In the genomic region with DNA sequence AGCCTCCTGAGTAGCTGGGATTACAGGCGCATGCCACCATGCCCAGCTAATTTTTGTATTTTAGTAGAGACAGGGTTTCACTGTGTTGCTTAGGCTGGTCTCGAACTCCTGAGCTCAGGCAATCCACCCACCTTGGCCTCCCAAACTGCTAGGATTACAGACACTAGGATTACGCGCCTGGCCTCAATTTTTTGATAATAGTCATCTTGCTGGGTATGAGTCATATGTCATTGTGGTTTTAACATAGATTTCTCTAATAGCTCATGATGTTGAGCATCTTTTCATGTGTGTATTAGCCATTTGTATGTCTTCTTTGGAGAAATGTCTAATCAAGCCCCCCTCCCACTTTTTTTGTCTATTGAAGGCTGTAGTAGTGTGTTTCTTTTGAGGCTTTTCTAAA, we compare ENCODE assay signal across 9 cellular contexts. TPM values are rescaled to one million over a fixed set of nuclear protein-coding genes. Genes with fewer than 3 reads are reported as not detected.
DNase-seq lines count a peak whose midpoint lies in the region; ATAC-seq and TF ChIP-seq lines count a peak whose summit lies in the region.
"Not testable (repeated sequence)": the region's sequence is repeated elsewhere in the genome, so short reads cannot be mapped to it uniquely, and the experiment has no call there.
"Had no signal": no experiment of that assay in that cellular context is flagged by ENCODE, and none has a peak within 500 bp of the region (broad histone marks: within the 10 kb centered on the region; RNA-seq: fewer than 3 reads in every experiment).

No MANE protein-coding gene starts in this region.

- intact Hi-C loops in mammary epithelial cell (cut with micrococcal nuclease): loop anchor here (10.0 kb wide), 1 partner anchor 211 kb away; no protein-coding TSS in a partner anchor

- H3K36me3 ChIP-seq in adipocyte (ENCODE audit: control insufficient read depth, insufficient read depth, low read length, severe bottlenecking); mammary epithelial cell (ENCODE audit: insufficient read depth, low read length); osteoblast (ENCODE audit: insufficient read depth, low read length): not testable (repeated sequence)

- not testable (repeated sequence) for H3K4me2 ChIP-seq in mammary epithelial cell (ENCODE audit: insufficient read depth, low read depth, low read length); osteoblast (ENCODE audit: insufficient read depth, low read length)

- peak; percentile 81 for ATAC-seq in foreskin keratinocyte

- not testable (repeated sequence) for H3K27me3 ChIP-seq in adipocyte (replicated peaks; ENCODE audit: control insufficient read depth, insufficient read depth, low read length); mammary epithelial cell (ENCODE audit: insufficient read depth, low read length); foreskin keratinocyte; osteoblast (ENCODE audit: insufficient read depth, low read length)

- not testable (repeated sequence) for TF ChIP-seq CTCF in AG09309 (IDR thresholded peaks at IDR 0.05; ENCODE audit: control insufficient read depth, insufficient read depth, low read depth, low read length, missing control alignments); mammary epithelial cell (conservative IDR thresholded peaks at IDR 0.05 in 1 of 2, IDR thresholded peaks at IDR 0.05 in 1 of 2; ENCODE audit: extremely low read depth in 1 of 2, insufficient read depth in 1 of 2, low read depth in 1 of 2, low read length in 2 of 2); fibroblast of mammary gland (conservative IDR thresholded peaks at IDR 0.05; ENCODE audit: control insufficient read depth, insufficient read depth, low read depth, low read length); foreskin keratinocyte (conservative IDR thresholded peaks at IDR 0.05); osteoblast (IDR thresholded peaks at IDR 0.05; ENCODE audit: extremely low read depth, low read depth, low read length)

- H3K79me2 ChIP-seq in mammary epithelial cell (ENCODE audit: insufficient read depth, low read length); osteoblast (ENCODE audit: insufficient read depth, low read length): not testable (repeated sequence)

- not testable (repeated sequence) for BruUV-seq in mammary epithelial cell (replicated peaks; lab: Mats Ljungman, UMichigan)

- not testable (repeated sequence) for H3K4me3 ChIP-seq in AG09309 (ENCODE audit: control insufficient read depth, low read depth, low read length); adipocyte (ENCODE audit: low read length); mammary epithelial cell (replicated peaks in 1 of 3; ENCODE audit: insufficient read depth in 1 of 3, low read depth in 2 of 3, low read length in 3 of 3); fibroblast of mammary gland (ENCODE audit: control insufficient read depth, low read depth, low read length); osteoblast (ENCODE audit: insufficient read depth, low read length)

- not testable (repeated sequence) for H3K27ac ChIP-seq in mammary epithelial cell (ENCODE audit: insufficient read depth, low read depth, low read length); foreskin keratinocyte; osteoblast (ENCODE audit: low read depth, low read length)

- DNase-seq in AG09309 (ENCODE audit: low read depth) (peak; percentile 21), GM03348 (ENCODE audit: low spot score) (peak; percentile 14), LHCN-M2 (ENCODE audit: low read depth) (peak; percentile 20), adipocyte (ENCODE audit: low read depth) (peak; percentile 15), mammary epithelial cell (peak; percentile 61), fibroblast of mammary gland (ENCODE audit: low read depth) (peak; percentile 63), foreskin keratinocyte (peak; percentile 20 to 49), osteoblast (ENCODE audit: insufficient read length, low spot score, missing footprints) (peak; percentile 47)

- not testable (repeated sequence) for H3K9me3 ChIP-seq in adipocyte (ENCODE audit: control insufficient read depth, low read length); mammary epithelial cell (replicated peaks; ENCODE audit: insufficient read depth, low read length); osteoblast (ENCODE audit: low read depth, low read length)

- not testable (repeated sequence) for H3K4me1 ChIP-seq in adipocyte (ENCODE audit: control insufficient read depth, insufficient read depth, low read length); mammary epithelial cell (ENCODE audit: insufficient read depth, low read length); foreskin keratinocyte; osteoblast (ENCODE audit: insufficient read depth, low read length)

- WGBS in mammary epithelial cell (ENCODE audit: low coverage, missing lambda C conversion rate): 38% methylated on average over 4 of the region's 4 CpGs

- H2AFZ ChIP-seq in mammary epithelial cell (ENCODE audit: low read depth, low read length); osteoblast (ENCODE audit: low read length): not testable (repeated sequence)

- dilution Hi-C loops in mammary epithelial cell (cut with HindIII; ENCODE audit: low sequenced_read_pairs): not testable (repeated sequence)

- H3K9ac ChIP-seq in adipocyte (ENCODE audit: low read length); mammary epithelial cell (ENCODE audit: insufficient read depth, low read length): not testable (repeated sequence)

- in situ Hi-C loops in mammary epithelial cell (cut with MboI; ENCODE audit: low sequenced_read_pairs in 2 of 2): loop anchor here in 1 of 2 donors (10.0 to 25.0 kb wide), 2 partner anchors 359 to 476 kb away; a partner anchor contains a TSS

- CTCF ChIA-PET in mammary epithelial cell (lab: Charles Lee; ENCODE audit: low non-redundant PET): interaction anchor here (0.6 kb wide), 1 partner anchor 367 kb away, joined by 3 read pairs; no protein-coding TSS in a partner anchor

- not testable (repeated sequence) for H4K20me1 ChIP-seq in mammary epithelial cell (ENCODE audit: insufficient read depth, low read length); osteoblast (ENCODE audit: insufficient read depth, low read length)

RNA-seq across cellular contexts. Expression of a gene that starts 38.3 kb away (rescaled TPM):
- total RNA-seq in LHCN-M2 (2014; rRNA removed) (9.9 and 12.4 TPM in 2 replicates), mammary epithelial cell (10 to 100 TPM; 11.2 to 15.7 TPM), foreskin keratinocyte (9.3 and 10.2 TPM in 2 replicates), osteoblast (9.0 and 9.7 TPM in 2 replicates)
- polyA plus RNA-seq in LHCN-M2 (2012): 1.6 TPM
- polyA plus RNA-seq in mammary epithelial cell (2.7 TPM), foreskin keratinocyte (1.9 and 2.7 TPM in 2 replicates)
- 2.7 TPM for polyA minus RNA-seq in mammary epithelial cell
- total RNA-seq: A172 had no signal
